9 cellular contexts compared by ENCODE assay signal in genomic region chr6:100573169-100573568, GRCh38.
DNase-seq lines count a peak whose midpoint lies in the region; ATAC-seq and TF ChIP-seq lines count a peak whose summit lies in the region.
"Had no signal": no experiment of that assay in that cellular context is flagged by ENCODE, and none has a peak within 500 bp of the region (broad histone marks: within the 10 kb centered on the region; RNA-seq: fewer than 3 reads in every experiment).

No MANE protein-coding gene starts in this region.

- no peak for ATAC-seq in GM18505 (IDR thresholded peaks at IDR 0.05; ENCODE audit: unreplicated experiment)

- TF ChIP-seq CTCF in AG09319 (IDR thresholded peaks at IDR 0.05; ENCODE audit: low read depth, low read length) (peak; percentile 35), VCaP (conservative IDR thresholded peaks at IDR 0.05) (peak; percentile 59)

- no peak overlapping the region for H3K27ac ChIP-seq in VCaP

- DNase-seq in AG09319 (ENCODE audit: extremely low read depth, low read depth) (no peak), HS-27A (ENCODE audit: low read depth) (peak; percentile 12), iris pigment epithelial cell (ENCODE audit: low read depth) (peak; percentile 71), NCI-H1930 (lab: John Stamatoyannopoulos, UW) (no peak), SKM-1 treated with dmso at 0.1 percent for 144 hours (lab: John Stamatoyannopoulos, UW; ENCODE audit: unreplicated experiment) (no peak)
- DNase-seq in activated naive CD4-positive, alpha-beta T cell treated with Interleukin-2 at 50 U/mL for 16 hours = no peak
- DNase-seq: NCI-H774 had no signal

- TF ChIP-seq POLR2A in GM18505 (IDR thresholded peaks at IDR 0.05; ENCODE audit: borderline replicate concordance, extremely low read depth, insufficient read depth, insufficient read length) = no peak

Comparison
In these comparisons a context has a peak if more than half of its experiments do, and no peak if none do; other contexts are left out.
1. DNase-seq: peak in HS-27A (single experiment) and iris pigment epithelial cell (single experiment); none in AG09319 (single experiment), NCI-H1930 (0 of 2), activated naive CD4-positive, alpha-beta T cell treated with Interleukin-2 at 50 U/mL for 16 hours (single experiment) and SKM-1 treated with dmso at 0.1 percent for 144 hours (single experiment).